In the genomic region with DNA sequence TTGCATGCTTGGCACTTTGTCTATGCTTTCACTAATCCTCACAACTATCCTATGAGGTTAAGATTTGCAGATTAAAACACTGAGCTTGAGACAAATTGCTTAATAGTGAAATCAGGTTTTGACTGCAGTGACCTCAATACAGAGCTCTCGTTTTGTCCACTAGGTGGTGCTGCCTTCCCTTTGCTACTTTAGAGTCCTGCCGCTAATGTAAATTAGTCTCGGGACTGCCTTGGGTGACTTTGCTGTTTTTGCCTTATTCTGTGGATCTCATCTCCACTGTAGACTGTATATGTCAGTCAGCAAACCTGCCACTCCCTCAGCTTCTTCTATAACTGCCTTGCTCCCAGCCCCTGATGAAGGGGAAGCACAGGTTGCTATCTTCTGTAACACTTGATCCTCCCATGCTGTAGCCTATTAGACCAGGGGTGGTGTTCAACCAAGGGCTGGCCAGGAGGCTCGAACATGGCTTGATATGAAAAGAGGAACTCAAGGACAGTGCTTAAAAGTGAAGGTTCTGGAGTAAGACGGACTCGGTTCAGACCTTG, we compare ENCODE assay signal across 8 cellular contexts. TPM values are rescaled to one million over a fixed set of nuclear protein-coding genes. Genes with fewer than 3 reads are reported as not detected.
DNase-seq lines count a peak whose midpoint lies in the region; ATAC-seq, FAIRE-seq and TF ChIP-seq lines count a peak whose summit lies in the region.

No MANE protein-coding gene starts in this region.

- H3F3A ChIP-seq in DOHH2 (ENCODE audit: control insufficient read depth, insufficient read depth) = no peaks in the 10 kb centered on the region

- peak overlapping the region; percentile 28 for H3K4me2 ChIP-seq in DOHH2 (ENCODE audit: low read length)

- no peak overlapping the region for H3K27ac Mint-ChIP-seq in activated T-helper 17 cell treated with anti-CD3 and anti-CD28 coated beads, Interleukin-2, amount 50 U/mL, for 72 hours
- no peak overlapping the region for H3K27ac Mint-ChIP-seq in osteocyte (ENCODE audit: unreplicated experiment)

- no peaks in the 10 kb centered on the region for H3K79me2 ChIP-seq in DOHH2 (ENCODE audit: control insufficient read depth, low read length)

- H4K20me1 ChIP-seq in DOHH2 (ENCODE audit: control insufficient read depth, insufficient read depth, low read depth, low read length) = no peaks in the 10 kb centered on the region

- H3K4me3 ChIP-seq in DOHH2 (ENCODE audit: low read length) = no peak overlapping the region
- no peak overlapping the region for H3K4me3 ChIP-seq in upper lobe of left lung

- H3K36me3 ChIP-seq in DOHH2 (ENCODE audit: control insufficient read depth, low read length) (no peaks in the 10 kb centered on the region), upper lobe of left lung (no peaks in the 10 kb centered on the region)

- TF ChIP-seq EP300 in upper lobe of left lung (IDR thresholded peaks at IDR 0.05) = no peak

- H3K36me3 Mint-ChIP-seq in activated T-helper 17 cell treated with anti-CD3 and anti-CD28 coated beads, Interleukin-2, amount 50 U/mL, for 72 hours (ENCODE audit: low read depth) = no peaks in the 10 kb centered on the region
- H3K36me3 Mint-ChIP-seq in osteocyte (ENCODE audit: unreplicated experiment) = no peaks in the 10 kb centered on the region

- H3K27ac ChIP-seq in DOHH2 (ENCODE audit: low read depth, low read length) (no peak overlapping the region), upper lobe of left lung (no peak overlapping the region)

- WGBS in upper lobe of left lung, 2 donors = 25 to 27% methylated on average over 6 of the region's 6 CpGs

- H3K9me3 ChIP-seq in DOHH2 (ENCODE audit: control insufficient read depth, insufficient read depth, low read length) = no peaks in the 10 kb centered on the region
- H3K9me3 ChIP-seq in upper lobe of left lung = no peaks in the 10 kb centered on the region

- peaks cover 3% of the 10 kb centered on the region for H3K4me1 ChIP-seq in DOHH2 (ENCODE audit: control insufficient read depth, low read length)
- H3K4me1 ChIP-seq in upper lobe of left lung = peaks cover 0 to 6% (median 0%) of the 10 kb centered on the region in 4 donors

- H3K27me3 Mint-ChIP-seq in activated T-helper 17 cell treated with anti-CD3 and anti-CD28 coated beads, Interleukin-2, amount 50 U/mL, for 72 hours = peaks cover 9% of the 10 kb centered on the region
- H3K27me3 Mint-ChIP-seq in osteocyte (ENCODE audit: unreplicated experiment) = peaks cover 10% of the 10 kb centered on the region

- H3K9me3 Mint-ChIP-seq in activated T-helper 17 cell treated with anti-CD3 and anti-CD28 coated beads, Interleukin-2, amount 50 U/mL, for 72 hours = no peaks in the 10 kb centered on the region
- H3K9me3 Mint-ChIP-seq in osteocyte (ENCODE audit: unreplicated experiment) = no peaks in the 10 kb centered on the region

- H3K27me3 ChIP-seq in DOHH2 (ENCODE audit: control insufficient read depth, low read length) (peaks cover 13% of the 10 kb centered on the region), upper lobe of left lung (no peaks in the 10 kb centered on the region)

- TF ChIP-seq CTCF in DOHH2 (IDR thresholded peaks at IDR 0.05; ENCODE audit: low read depth, low read length, poor library complexity, severe bottlenecking) (peak; percentile 94), osteocyte (IDR thresholded peaks at IDR 0.05) (peak; percentile 90), upper lobe of left lung (IDR thresholded peaks at IDR 0.05) (peak; percentile 78 to 84 (median 80))

- DNase-seq in HS-27A (ENCODE audit: low read depth) = peak; percentile 17
- peak; percentile 99 for DNase-seq in OCI-M1 (lab: John Stamatoyannopoulos, UW)
- DNase-seq in frontal cortex (ENCODE audit: low spot score in 2 of 2) = peak; percentile 19 to 30
- no peak for DNase-seq in osteocyte (ENCODE audit: extremely low spot score, unreplicated experiment)
- peak in 1 of 2 donors; percentile 67 for DNase-seq in upper lobe of left lung

- no peak overlapping the region for H3K4me3 Mint-ChIP-seq in activated T-helper 17 cell treated with anti-CD3 and anti-CD28 coated beads, Interleukin-2, amount 50 U/mL, for 72 hours
- H3K4me3 Mint-ChIP-seq in osteocyte (ENCODE audit: unreplicated experiment) = no peak overlapping the region

- no peaks in the 10 kb centered on the region for H3K9me2 ChIP-seq in DOHH2 (replicated peaks; ENCODE audit: control insufficient read depth, low read length)

- FAIRE-seq in frontal cortex (lab: Jason Lieb, UNC) = peak; percentile 48

- peak; percentile 90 for ATAC-seq in GM21447 (IDR thresholded peaks at IDR 0.05; ENCODE audit: unreplicated experiment)
- peak; percentile 82 for ATAC-seq in activated T-helper 17 cell treated with anti-CD3 and anti-CD28 coated beads, Interleukin-2, amount 50 U/mL, for 72 hours (replicated peaks)
- ATAC-seq in upper lobe of left lung (ENCODE audit: low FRiP score in 2 of 2) = peak; percentile 88 to 95

- no peaks in the 10 kb centered on the region for H3K4me1 Mint-ChIP-seq in activated T-helper 17 cell treated with anti-CD3 and anti-CD28 coated beads, Interleukin-2, amount 50 U/mL, for 72 hours
- no peaks in the 10 kb centered on the region for H3K4me1 Mint-ChIP-seq in osteocyte (ENCODE audit: unreplicated experiment)

- no peak for TF ChIP-seq POLR2A in upper lobe of left lung (IDR thresholded peaks at IDR 0.05)

RNA-seq across cellular contexts. Expression of a gene that starts 26.0 kb away (rescaled TPM):
- total RNA-seq in activated T-helper 17 cell treated with anti-CD3 and anti-CD28 coated beads, Interleukin-2, amount 50 U/mL, for 72 hours = not detected
- total RNA-seq in frontal cortex = under 0.01 TPM
- not detected in 2 replicates for total RNA-seq in osteocyte
- total RNA-seq in upper lobe of left lung = 1 to 10 TPM in 3 of 6 donors, under 1 TPM in 2, not detected in 1; 0.20 to 2.4 (median 1.0) TPM
